Comparison of ENCODE assay signal across 24 cellular contexts in genomic region chr1:208844158-208844557, GRCh38.
"Had no signal": no experiment of that assay in that cellular context is flagged by ENCODE, and none has a peak within 500 bp of the region (broad histone marks: within the 10 kb centered on the region; RNA-seq: fewer than 3 reads in every experiment).

No MANE protein-coding gene starts in this region.

- H3K4me3 ChIP-seq: colonic mucosa, coronary artery, dorsolateral prefrontal cortex, esophagus muscularis mucosa, esophagus squamous epithelium, gastrocnemius medialis, gastroesophageal sphincter, heart left ventricle, heart right ventricle had no signal

- H3K36me3 ChIP-seq: colonic mucosa, esophagus muscularis mucosa, esophagus squamous epithelium, gastrocnemius medialis, gastroesophageal sphincter, heart left ventricle, heart right ventricle had no signal

- H3K4me3 Mint-ChIP-seq: dendritic cell treated with granulocyte-macrophage colony-stimulating factor and Interleukin-4, amounts not matched to agents 40 ng/mL and 50 ng/mL, for 4 days; effector memory CD8-positive, alpha-beta T cell; endodermal cell had no signal

- DNase-seq: colonic mucosa; cortex of kidney; dermis blood vessel endothelial cell; dorsolateral prefrontal cortex; effector CD4-positive, alpha-beta T cell; effector CD8-positive, alpha-beta T cell; effector memory CD4-positive, alpha-beta T cell; effector memory CD8-positive, alpha-beta T cell; endodermal cell; erythroblast; esophagus squamous epithelium; foreskin fibroblast; foreskin keratinocyte; foreskin melanocyte; gastrocnemius medialis; glutamatergic neuron; head of caudate nucleus; heart left ventricle; heart right ventricle had no signal

- H3K4me1 Mint-ChIP-seq: endodermal cell had no signal

- H3K9me3 ChIP-seq: colonic mucosa, esophagus muscularis mucosa, esophagus squamous epithelium, gastrocnemius medialis, gastroesophageal sphincter, heart left ventricle, heart right ventricle had no signal

- H3K27me3 ChIP-seq: colonic mucosa, esophagus muscularis mucosa, foreskin keratinocyte, gastrocnemius medialis, heart left ventricle, heart right ventricle had no signal

- ATAC-seq: effector memory CD8-positive, alpha-beta T cell; foreskin keratinocyte; gastrocnemius medialis; gastroesophageal sphincter; heart left ventricle; heart right ventricle had no signal

- H3K27me3 Mint-ChIP-seq: dendritic cell treated with granulocyte-macrophage colony-stimulating factor and Interleukin-4, amounts not matched to agents 40 ng/mL and 50 ng/mL, for 4 days had no signal

- H3K27ac Mint-ChIP-seq: dendritic cell treated with granulocyte-macrophage colony-stimulating factor and Interleukin-4, amounts not matched to agents 40 ng/mL and 50 ng/mL, for 4 days; effector memory CD8-positive, alpha-beta T cell; endodermal cell had no signal

- H3K9me3 Mint-ChIP-seq: endodermal cell had no signal

- H3K27ac ChIP-seq: colonic mucosa, coronary artery, dorsolateral prefrontal cortex, epithelial cell of prostate, esophagus muscularis mucosa, esophagus squamous epithelium, foreskin keratinocyte, gastrocnemius medialis, gastroesophageal sphincter, heart left ventricle, heart right ventricle had no signal

- H3K4me1 ChIP-seq: colonic mucosa, esophagus muscularis mucosa, esophagus squamous epithelium, foreskin keratinocyte, gastrocnemius medialis, gastroesophageal sphincter, heart left ventricle, heart right ventricle had no signal
